13 cellular contexts compared by ENCODE assay signal in the genomic region with DNA sequence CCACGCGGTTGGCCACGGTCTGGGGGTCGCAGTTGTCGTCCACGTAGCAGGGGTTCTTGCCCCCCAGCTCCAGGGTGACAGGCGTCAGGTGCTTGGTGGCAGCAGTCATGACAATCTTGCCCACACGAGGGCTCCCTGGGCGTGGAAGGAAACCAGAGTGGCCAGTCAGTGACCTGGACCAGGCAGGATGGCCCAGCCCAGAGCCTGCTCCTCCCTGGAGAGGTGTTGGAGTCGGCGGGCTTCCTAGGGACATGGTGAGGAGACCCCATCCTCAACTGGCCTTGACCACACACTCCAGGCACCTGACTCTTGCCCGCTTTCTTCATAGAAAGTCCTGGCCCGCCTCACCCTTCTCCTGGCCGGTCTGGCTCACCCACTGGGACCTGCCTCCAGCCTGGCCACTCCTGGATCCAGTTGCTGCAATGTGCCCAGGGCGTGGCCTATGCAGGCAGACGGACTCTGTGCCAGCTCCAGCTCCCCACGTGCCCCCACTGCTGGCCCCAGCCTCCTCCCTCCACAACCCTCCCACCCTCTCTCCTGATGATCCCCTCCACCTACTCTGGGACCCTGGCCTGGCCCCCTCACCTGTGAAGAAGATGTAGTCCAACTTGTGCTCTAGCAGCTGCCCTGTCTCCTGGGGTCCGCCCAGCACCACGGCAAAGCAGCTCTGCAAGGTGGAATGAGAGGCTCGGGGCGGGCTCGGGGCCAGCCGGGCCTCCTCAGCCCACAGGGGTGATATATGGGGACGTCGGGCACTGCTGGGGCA. TPM values are rescaled to one million over a fixed set of nuclear protein-coding genes. Genes with fewer than 3 reads are reported as not detected.
DNase-seq lines count a peak whose midpoint lies in the region; ATAC-seq and TF ChIP-seq lines count a peak whose summit lies in the region.
"Had no signal": no experiment of that assay in that cellular context is flagged by ENCODE, and none has a peak within 500 bp of the region (broad histone marks: within the 10 kb centered on the region; RNA-seq: fewer than 3 reads in every experiment).

No MANE protein-coding gene starts in this region.

- H4K20me1 ChIP-seq in BLaER1 (peaks cover 12% of the 10 kb centered on the region; the same call in 1 of the 2 replicates), GM23338 (replicated peaks; ENCODE audit: insufficient read depth) (no peaks in the 10 kb centered on the region)

- H3K9ac ChIP-seq in BLaER1: no peak overlapping the region

- H2AFZ ChIP-seq in GM23338: no peak overlapping the region

- H3K4me3 Mint-ChIP-seq in GM23338: no peak overlapping the region
- H3K4me3 Mint-ChIP-seq: stimulated activated memory B cell treated with anti-CD40 and anti-IgM and Interleukin-4, amounts not matched to agents 10 μg/mL and 1 μg/mL and 100 μg/mL, for 72 hours had no signal

- H3K4me1 ChIP-seq in BLaER1 (peaks cover 55% of the 10 kb centered on the region), GM23338 (ENCODE audit: insufficient read depth) (no peaks in the 10 kb centered on the region), adrenal gland (replicated peaks in 1 of 2) (no peaks in the 10 kb centered on the region), mucosa of descending colon (ENCODE audit: low read depth) (peaks cover 5% of the 10 kb centered on the region)
- H3K4me1 ChIP-seq: gastrocnemius medialis had no signal

- H3F3A ChIP-seq in GM23338 (replicated peaks; ENCODE audit: low read depth): no peaks in the 10 kb centered on the region

- H3K36me3 ChIP-seq in BLaER1: no peaks in the 10 kb centered on the region
- no peaks in the 10 kb centered on the region for H3K36me3 ChIP-seq in GM23338 (ENCODE audit: insufficient read depth)
- H3K36me3 ChIP-seq in adrenal gland (replicated peaks in 1 of 2): no peaks in the 10 kb centered on the region
- no peaks in the 10 kb centered on the region for H3K36me3 ChIP-seq in mucosa of descending colon (ENCODE audit: low read depth)
- H3K36me3 ChIP-seq: gastrocnemius medialis had no signal

- ATAC-seq in GM23338: peak; percentile 19; the same call in 1 of the 3 replicates
- peak; percentile 82 for ATAC-seq in mucosa of descending colon
- ATAC-seq in GM21526 (IDR thresholded peaks at IDR 0.05; ENCODE audit: low FRiP score, unreplicated experiment): no peak
- ATAC-seq: gastrocnemius medialis; stimulated activated memory B cell treated with anti-CD40 and anti-IgM and Interleukin-4, amounts not matched to agents 10 μg/mL and 1 μg/mL and 100 μg/mL, for 72 hours had no signal

- no peaks in the 10 kb centered on the region; the same call in 2 of the 3 replicates for H3K9me3 Mint-ChIP-seq in GM23338
- H3K9me3 Mint-ChIP-seq: stimulated activated memory B cell treated with anti-CD40 and anti-IgM and Interleukin-4, amounts not matched to agents 10 μg/mL and 1 μg/mL and 100 μg/mL, for 72 hours had no signal

- 75 to 81% (median 78%) methylated on average over 5 to 25 of the region's 25 CpGs for WGBS in adrenal gland, 4 donors

- intact Hi-C loops in adrenal gland (cut with DNase I): no loop called here
- intact Hi-C loops in mucosa of descending colon (cut with DNase I, micrococcal nuclease): no loop called here

- no peak overlapping the region for H3K27ac Mint-ChIP-seq in GM23338
- H3K27ac Mint-ChIP-seq: stimulated activated memory B cell treated with anti-CD40 and anti-IgM and Interleukin-4, amounts not matched to agents 10 μg/mL and 1 μg/mL and 100 μg/mL, for 72 hours had no signal

- H3K4me1 Mint-ChIP-seq in GM23338: no peaks in the 10 kb centered on the region

- no peaks in the 10 kb centered on the region for H3K36me3 Mint-ChIP-seq in GM23338 (ENCODE audit: low read depth)
- H3K36me3 Mint-ChIP-seq: stimulated activated memory B cell treated with anti-CD40 and anti-IgM and Interleukin-4, amounts not matched to agents 10 μg/mL and 1 μg/mL and 100 μg/mL, for 72 hours had no signal

- H3K79me2 ChIP-seq in GM23338 (replicated peaks; ENCODE audit: insufficient read depth): no peaks in the 10 kb centered on the region

- no peak for TF ChIP-seq POLR2A in adrenal gland (IDR thresholded peaks at IDR 0.05)

- DNase-seq in GM23338 (ENCODE audit: low spot score) (no peak), adrenal gland (peak in 5 of 7 donors; percentile 21 to 47 (median 38)), mucosa of descending colon (peak in 2 of 3 donors; percentile 73 to 75), CD1c-positive myeloid dendritic cell (ENCODE audit: extremely low spot score) (no peak), NCI-H748 (lab: John Stamatoyannopoulos, UW; ENCODE audit: unreplicated experiment) (no peak), NCI-H1436 (lab: John Stamatoyannopoulos, UW) (no peak)
- DNase-seq: activated gamma-delta T cell treated with Interleukin-2 at 50 U/mL for 16 hours, gastrocnemius medialis, GOT3, NCI-H1092 treated with DMSO at 0.1 percent for 48 hours had no signal

- peak in 1 of 2 experiments; percentile 50; a peak in 2 of 4 replicates for TF ChIP-seq CTCF in GM23338 (conservative IDR thresholded peaks at IDR 0.05; ENCODE audit: low read depth in 2 of 2)
- peak in 4 of 6 experiments; percentile 21 to 30 (median 24) for TF ChIP-seq CTCF in adrenal gland (IDR thresholded peaks at IDR 0.05)
- no peak for TF ChIP-seq CTCF in mucosa of descending colon (IDR thresholded peaks at IDR 0.05)

- no peak overlapping the region for H3K4me3 ChIP-seq in BLaER1
- H3K4me3 ChIP-seq in GM23338: no peak overlapping the region
- H3K4me3 ChIP-seq in adrenal gland: no peak overlapping the region
- H3K4me3 ChIP-seq in mucosa of descending colon: no peak overlapping the region
- H3K4me3 ChIP-seq: gastrocnemius medialis had no signal

- H3K9me2 ChIP-seq in GM23338 (ENCODE audit: insufficient read depth): no peaks in the 10 kb centered on the region

- no peaks in the 10 kb centered on the region for H3K27me3 Mint-ChIP-seq in GM23338 (ENCODE audit: insufficient read depth, low read depth, poor library complexity)

- peak overlapping the region; percentile 87; the same call in 1 of the 2 replicates for H3K4me2 ChIP-seq in BLaER1
- H3K4me2 ChIP-seq in GM23338: no peak overlapping the region

- H3K9me3 ChIP-seq in BLaER1 (no peaks in the 10 kb centered on the region), adrenal gland (replicated peaks in 1 of 3) (no peaks in the 10 kb centered on the region), mucosa of descending colon (no peaks in the 10 kb centered on the region)
- H3K9me3 ChIP-seq: gastrocnemius medialis had no signal

- no peaks in the 10 kb centered on the region for H3K27me3 ChIP-seq in BLaER1
- H3K27me3 ChIP-seq in GM23338 (ENCODE audit: insufficient read depth): no peaks in the 10 kb centered on the region
- no peaks in the 10 kb centered on the region for H3K27me3 ChIP-seq in adrenal gland

- H3K27ac ChIP-seq in BLaER1 (no peak overlapping the region), GM23338 (ENCODE audit: low read depth) (no peak overlapping the region), adrenal gland (no peak overlapping the region)
- H3K27ac ChIP-seq: gastrocnemius medialis had no signal

TF ChIP-seq in GM23338, 12 proteins besides CTCF, POLR2A, EP300 and RAD21:
- TF ChIP-seq JUNB (IDR thresholded peaks at IDR 0.05; ENCODE audit: unreplicated experiment): no peak

RNA-seq across cellular contexts. Expression of gene ALDH3B2, which starts 8.7 kb away (rescaled TPM):
- total RNA-seq in GM23338 (2014; rRNA removed; shearing (Covaris generic)): not detected in 2 replicates
- polyA plus RNA-seq in GM23338 (2016; fragmentation: Nextera tagmentation; extraction: Ambion mirVana) (not detected in 2 replicates), adrenal gland (under 1 TPM in 1 of 3 donors, not detected in 2; 0.10 TPM)
- total RNA-seq in adrenal gland (not detected), mucosa of descending colon (under 1 TPM in 2 of 3 donors, not detected in 1; 0.29 to 0.48 TPM)
- total RNA-seq: gastrocnemius medialis had no signal

RNA-seq across cellular contexts. Expression of gene ACY3, which starts 15.2 kb away (rescaled TPM):
- total RNA-seq in GM23338 (2014; rRNA removed; shearing (Covaris generic)): 0.31 and 0.87 TPM in 2 replicates
- polyA plus RNA-seq in GM23338 (2016; fragmentation: Nextera tagmentation; extraction: Ambion mirVana): not detected in 2 replicates
- not detected for total RNA-seq in adrenal gland
- polyA plus RNA-seq in adrenal gland: under 1 TPM in 1 of 3 donors, not detected in 2; 0.32 TPM
- 10 to 100 TPM in 2 of 3 donors, 1 to 10 TPM in 1; 3.3 to 14.6 (median 14.1) TPM for total RNA-seq in mucosa of descending colon
- total RNA-seq: gastrocnemius medialis had no signal

RNA-seq across cellular contexts. Expression of gene TBX10, which starts 26.2 kb away (rescaled TPM):
- 0.10 TPM in 1 of 2 replicates, not detected in the other for total RNA-seq in GM23338 (2014; rRNA removed; shearing (Covaris generic))
- polyA plus RNA-seq in GM23338 (2016; fragmentation: Nextera tagmentation; extraction: Ambion mirVana) (not detected in 2 replicates), adrenal gland (not detected)
- total RNA-seq in adrenal gland (not detected), mucosa of descending colon (10 to 100 TPM in 1 of 3 donors, 1 to 10 TPM in 2; 3.7 to 19.1 (median 9.6) TPM)
- total RNA-seq: gastrocnemius medialis had no signal

RNA-seq across cellular contexts. Expression of gene NUDT8, which starts 36.0 kb away (rescaled TPM):
- 5.0 and 6.6 TPM in 2 replicates for total RNA-seq in GM23338 (2014; rRNA removed; shearing (Covaris generic))
- polyA plus RNA-seq in GM23338 (2016; fragmentation: Nextera tagmentation; extraction: Ambion mirVana): 15.1 and 16.4 TPM in 2 replicates
- 10 to 100 TPM in 2 of 8 donors, 1 to 10 TPM in 6; 2.4 to 40.6 (median 7.9) TPM for total RNA-seq in adrenal gland
- 10 to 100 TPM in 1 of 3 donors, 1 to 10 TPM in 2; 1.9 to 14.0 (median 8.0) TPM for polyA plus RNA-seq in adrenal gland
- 10 to 100 TPM; 17.3 to 34.6 (median 23.1) TPM for total RNA-seq in mucosa of descending colon

RNA-seq across cellular contexts. Expression of gene NDUFV1, which starts 59.0 kb away (rescaled TPM):
- 202 and 241 TPM in 2 replicates for total RNA-seq in GM23338 (2014; rRNA removed; shearing (Covaris generic))
- polyA plus RNA-seq in GM23338 (2016; fragmentation: Nextera tagmentation; extraction: Ambion mirVana): 98.6 and 104 TPM in 2 replicates
- 100 to 1,000 TPM; 176 to 439 (median 297) TPM for total RNA-seq in adrenal gland
- 100 to 1,000 TPM in 2 of 3 donors, 10 to 100 TPM in 1; 84.2 to 231 (median 227) TPM for polyA plus RNA-seq in adrenal gland
- total RNA-seq in mucosa of descending colon: 100 to 1,000 TPM; 248 to 349 (median 311) TPM

Comparison
In these comparisons a context has a peak if more than half of its experiments do, and no peak if none do; other contexts are left out.
1. DNase-seq: peak in adrenal gland (5 of 7) and mucosa of descending colon (2 of 3); none in GM23338 (single experiment), CD1c-positive myeloid dendritic cell (single experiment), NCI-H748 (single experiment) and NCI-H1436 (single experiment).